1 cellular context compared by ENCODE assay signal in the genomic region with DNA sequence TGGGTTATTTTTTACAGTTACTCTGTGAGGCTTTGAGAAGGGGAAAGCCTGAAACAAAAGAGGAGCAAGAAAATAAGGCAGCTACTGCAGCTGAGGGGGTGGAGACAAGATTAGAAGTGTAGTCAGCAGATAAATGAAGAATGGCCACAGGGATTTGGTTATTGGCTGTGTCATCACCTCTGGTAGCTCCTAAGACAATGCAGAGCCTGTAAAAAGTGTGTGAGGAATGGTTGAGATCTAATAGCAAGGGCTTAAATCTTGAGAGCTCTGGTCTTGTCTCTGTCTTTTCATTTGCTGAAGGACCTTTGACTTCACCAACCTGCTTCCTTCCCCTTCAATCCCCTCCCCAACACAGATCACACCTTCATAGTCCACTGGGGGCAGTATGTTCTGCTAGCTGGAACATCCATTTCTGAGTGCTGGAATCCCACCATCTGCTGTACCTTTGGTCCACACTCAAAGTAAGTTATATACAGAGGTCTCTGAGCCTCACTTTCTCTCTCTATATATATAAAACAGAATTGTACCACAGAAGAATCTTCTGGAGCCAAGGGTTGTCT.
TF ChIP-seq lines count a peak whose summit lies in the region.

No MANE protein-coding gene starts in this region.

TF ChIP-seq in WTC11, 78 proteins besides CTCF, POLR2A, EP300 and RAD21 (continued from another document):
- TF ChIP-seq, protein P1, sequence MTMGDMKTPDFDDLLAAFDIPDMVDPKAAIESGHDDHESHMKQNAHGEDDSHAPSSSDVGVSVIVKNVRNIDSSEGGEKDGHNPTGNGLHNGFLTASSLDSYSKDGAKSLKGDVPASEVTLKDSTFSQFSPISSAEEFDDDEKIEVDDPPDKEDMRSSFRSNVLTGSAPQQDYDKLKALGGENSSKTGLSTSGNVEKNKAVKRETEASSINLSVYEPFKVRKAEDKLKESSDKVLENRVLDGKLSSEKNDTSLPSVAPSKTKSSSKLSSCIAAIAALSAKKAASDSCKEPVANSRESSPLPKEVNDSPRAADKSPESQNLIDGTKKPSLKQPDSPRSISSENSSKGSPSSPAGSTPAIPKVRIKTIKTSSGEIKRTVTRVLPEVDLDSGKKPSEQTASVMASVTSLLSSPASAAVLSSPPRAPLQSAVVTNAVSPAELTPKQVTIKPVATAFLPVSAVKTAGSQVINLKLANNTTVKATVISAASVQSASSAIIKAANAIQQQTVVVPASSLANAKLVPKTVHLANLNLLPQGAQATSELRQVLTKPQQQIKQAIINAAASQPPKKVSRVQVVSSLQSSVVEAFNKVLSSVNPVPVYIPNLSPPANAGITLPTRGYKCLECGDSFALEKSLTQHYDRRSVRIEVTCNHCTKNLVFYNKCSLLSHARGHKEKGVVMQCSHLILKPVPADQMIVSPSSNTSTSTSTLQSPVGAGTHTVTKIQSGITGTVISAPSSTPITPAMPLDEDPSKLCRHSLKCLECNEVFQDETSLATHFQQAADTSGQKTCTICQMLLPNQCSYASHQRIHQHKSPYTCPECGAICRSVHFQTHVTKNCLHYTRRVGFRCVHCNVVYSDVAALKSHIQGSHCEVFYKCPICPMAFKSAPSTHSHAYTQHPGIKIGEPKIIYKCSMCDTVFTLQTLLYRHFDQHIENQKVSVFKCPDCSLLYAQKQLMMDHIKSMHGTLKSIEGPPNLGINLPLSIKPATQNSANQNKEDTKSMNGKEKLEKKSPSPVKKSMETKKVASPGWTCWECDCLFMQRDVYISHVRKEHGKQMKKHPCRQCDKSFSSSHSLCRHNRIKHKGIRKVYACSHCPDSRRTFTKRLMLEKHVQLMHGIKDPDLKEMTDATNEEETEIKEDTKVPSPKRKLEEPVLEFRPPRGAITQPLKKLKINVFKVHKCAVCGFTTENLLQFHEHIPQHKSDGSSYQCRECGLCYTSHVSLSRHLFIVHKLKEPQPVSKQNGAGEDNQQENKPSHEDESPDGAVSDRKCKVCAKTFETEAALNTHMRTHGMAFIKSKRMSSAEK (CRISPR knock-in tag; IDR thresholded peaks at IDR 0.05; ENCODE audit: borderline replicate concordance), result no peak
